In genomic region chr18:7221424-7222155, GRCh38 we compare ENCODE assay signal across 9 cellular contexts. TPM values are rescaled to one million over a fixed set of nuclear protein-coding genes. Genes with fewer than 3 reads are reported as not detected.
DNase-seq lines count a peak whose midpoint lies in the region; ATAC-seq and TF ChIP-seq lines count a peak whose summit lies in the region.
"Had no signal": no experiment of that assay in that cellular context is flagged by ENCODE, and none has a peak within 500 bp of the region (broad histone marks: within the 10 kb centered on the region; RNA-seq: fewer than 3 reads in every experiment).

No MANE protein-coding gene starts in this region.

- TF ChIP-seq CTCF in cardiac fibroblast (IDR thresholded peaks at IDR 0.05; ENCODE audit: low read depth, low read length) = peak; percentile 93
- peak; percentile 57 to 76 (median 74) for TF ChIP-seq CTCF in right lobe of liver (IDR thresholded peaks at IDR 0.05)

- no peak for TF ChIP-seq POLR2A in right lobe of liver (IDR thresholded peaks at IDR 0.05)

- no peak overlapping the region for H3K4me3 Mint-ChIP-seq in T-helper 2 cell treated with Interferon-gamma antibody and Interleukin-4, amounts not matched to agents 5 μg/mL and 100 μg/mL, for 36 hours

- no peaks in the 10 kb centered on the region for H3K9me3 ChIP-seq in right lobe of liver

- H3K36me3 ChIP-seq in right lobe of liver = no peaks in the 10 kb centered on the region

- no peaks in the 10 kb centered on the region for H3K36me3 Mint-ChIP-seq in T-helper 2 cell treated with Interferon-gamma antibody and Interleukin-4, amounts not matched to agents 5 μg/mL and 100 μg/mL, for 36 hours (ENCODE audit: low read depth)

- 12% methylated on average over 3 of the region's 5 CpGs for WGBS in right lobe of liver (ENCODE audit: insufficient coverage, low coverage, low lambda C conversion rate, missing lambda C conversion rate)

- no peak overlapping the region for H3K27ac Mint-ChIP-seq in T-helper 2 cell treated with Interferon-gamma antibody and Interleukin-4, amounts not matched to agents 5 μg/mL and 100 μg/mL, for 36 hours

- intact Hi-C loops in right lobe of liver (cut with DNase I) = no loop called here

- H3K27ac ChIP-seq in right lobe of liver = no peak overlapping the region
- H3K27ac ChIP-seq: SK-N-MC had no signal

- peak; percentile 32 for DNase-seq in DMS 273 treated with DMSO at 0.1 percent for 48 hours (lab: John Stamatoyannopoulos, UW)
- peak; percentile 29 for DNase-seq in HS-27A (ENCODE audit: low read depth)
- peak; percentile 82 for DNase-seq in NCI-H748 (lab: John Stamatoyannopoulos, UW; ENCODE audit: unreplicated experiment)
- DNase-seq in cardiac fibroblast (ENCODE audit: low read depth in 2 of 2) = peak; percentile 81 to 84
- DNase-seq in right lobe of liver = peak in 1 of 3 donors; percentile 52
- no peak for DNase-seq in T-helper 2 cell treated with Interferon-gamma antibody and Interleukin-4, amounts not matched to agents 5 μg/mL and 100 μg/mL, for 36 hours (ENCODE audit: low spot score)
- no peak for DNase-seq in stimulated activated naive CD8-positive, alpha-beta T cell treated with anti-CD3 and anti-CD28 coated beads, Interleukin-15, Interleukin-2, amounts not matched to agents 100 U/mL and 50 U/mL, for 24 hours
- no peak for DNase-seq in ureter (ENCODE audit: low spot score)

- no peaks in the 10 kb centered on the region for H3K4me1 ChIP-seq in right lobe of liver

- ATAC-seq in right lobe of liver = peak; percentile 80 to 93 (median 91)
- no peak for ATAC-seq in stimulated activated naive CD8-positive, alpha-beta T cell treated with anti-CD3 and anti-CD28 coated beads, Interleukin-15, Interleukin-2, amounts not matched to agents 100 U/mL and 50 U/mL, for 24 hours

- no peak overlapping the region for H3K4me3 ChIP-seq in cardiac fibroblast (replicated peaks in 1 of 2; ENCODE audit: low read depth in 2 of 2, low read length in 2 of 2)
- H3K4me3 ChIP-seq in right lobe of liver = no peak overlapping the region
- H3K4me3 ChIP-seq: SK-N-MC had no signal

- H3K4me1 Mint-ChIP-seq in T-helper 2 cell treated with Interferon-gamma antibody and Interleukin-4, amounts not matched to agents 5 μg/mL and 100 μg/mL, for 36 hours (ENCODE audit: low read depth) = no peaks in the 10 kb centered on the region

- no peaks in the 10 kb centered on the region for H3K27me3 ChIP-seq in right lobe of liver

- H3K27me3 Mint-ChIP-seq in T-helper 2 cell treated with Interferon-gamma antibody and Interleukin-4, amounts not matched to agents 5 μg/mL and 100 μg/mL, for 36 hours (ENCODE audit: low read depth) = no peaks in the 10 kb centered on the region

- no peaks in the 10 kb centered on the region for H3K9me3 Mint-ChIP-seq in T-helper 2 cell treated with Interferon-gamma antibody and Interleukin-4, amounts not matched to agents 5 μg/mL and 100 μg/mL, for 36 hours

RNA-seq across cellular contexts. Expression of gene LRRC30, which starts 9.3 kb away (rescaled TPM):
- total RNA-seq in right lobe of liver (not detected), ureter (not detected)

Comparison
In these comparisons a context has a peak if more than half of its experiments do, and no peak if none do; other contexts are left out.
1. DNase-seq: peak in DMS 273 treated with DMSO at 0.1 percent for 48 hours (single experiment), HS-27A (single experiment), NCI-H748 (single experiment) and cardiac fibroblast (2 of 2); none in T-helper 2 cell treated with Interferon-gamma antibody and Interleukin-4, amounts not matched to agents 5 μg/mL and 100 μg/mL, for 36 hours (single experiment), stimulated activated naive CD8-positive, alpha-beta T cell treated with anti-CD3 and anti-CD28 coated beads, Interleukin-15, Interleukin-2, amounts not matched to agents 100 U/mL and 50 U/mL, for 24 hours (single experiment) and ureter (single experiment).